ENCODE assay signal across 18 cellular contexts in genomic region chr4:152992491-152992890, GRCh38.
"Had no signal": no experiment of that assay in that cellular context is flagged by ENCODE, and none has a peak within 500 bp of the region (broad histone marks: within the 10 kb centered on the region; RNA-seq: fewer than 3 reads in every experiment).

No MANE protein-coding gene starts in this region.

- ATAC-seq: psoas muscle, sciatic nerve had no signal

- H3K27ac Mint-ChIP-seq: nephron had no signal

- DNase-seq: dorsolateral prefrontal cortex; effector memory CD4-positive, alpha-beta T cell; left colon; occipital lobe; retina; stimulated activated CD4-positive, alpha-beta T cell treated with anti-CD3 and anti-CD28 coated beads, Interleukin-12 subunit alpha, Interleukin-12 subunit beta, amount 100 ng/mL, for 4 hours; stimulated activated naive CD4-positive, alpha-beta T cell; substantia nigra had no signal

- H3K4me3 ChIP-seq: coronary artery, dorsolateral prefrontal cortex, esophagus muscularis mucosa, psoas muscle, skin epidermis, stomach, thoracic aorta, transverse colon had no signal

- H3K27me3 ChIP-seq: dorsolateral prefrontal cortex, esophagus muscularis mucosa, stomach, transverse colon had no signal

- H2AFZ ChIP-seq: parathyroid adenoma had no signal

- H3K9me3 Mint-ChIP-seq: nephron had no signal

- H3K4me1 ChIP-seq: parathyroid adenoma, psoas muscle had no signal

- H3K4me3 Mint-ChIP-seq: nephron had no signal

- H3K79me2 ChIP-seq: parathyroid adenoma had no signal

- H3K9me3 ChIP-seq: esophagus muscularis mucosa, psoas muscle, stomach, thoracic aorta, transverse colon had no signal

- H3K36me3 ChIP-seq: esophagus muscularis mucosa, stomach, thoracic aorta, transverse colon had no signal

- H3K4me1 Mint-ChIP-seq: nephron had no signal

- H3K27ac ChIP-seq: coronary artery, dorsolateral prefrontal cortex, esophagus muscularis mucosa, parathyroid adenoma, psoas muscle, thoracic aorta had no signal

- H3K9ac ChIP-seq: parathyroid adenoma had no signal
